ENCODE assay signal across 8 cellular contexts in genomic region chr7:7761974-7762769, GRCh38. TPM values are rescaled to one million over a fixed set of nuclear protein-coding genes. Genes with fewer than 3 reads are reported as not detected.
DNase-seq lines count a peak whose midpoint lies in the region; ATAC-seq and TF ChIP-seq lines count a peak whose summit lies in the region.

No MANE protein-coding gene starts in this region.

- peak overlapping the region; percentile 67 for H3K27ac ChIP-seq in epithelial cell of prostate
- peak overlapping the region; percentile 24 for H3K27ac ChIP-seq in osteoblast (ENCODE audit: low read depth, low read length)
- no peak overlapping the region for H3K27ac ChIP-seq in neural progenitor cell

- H3F3A ChIP-seq in neural progenitor cell (ENCODE audit: low read depth), result no peaks in the 10 kb centered on the region

- CTCF ChIA-PET in activated CD4-positive, alpha-beta T cell treated with anti-CD3 and anti-CD28 coated beads for 36 hours (lab: Charles Lee), result interaction anchor here (0.5 to 2.6 kb wide), 4 partner anchors 81 to 453 kb away, joined by 3 to 25 read pairs (median 3); no protein-coding TSS in a partner anchor

- peak overlapping the region; percentile 74 for H3K4me3 Mint-ChIP-seq in activated CD4-positive, alpha-beta T cell treated with anti-CD3 and anti-CD28 coated beads for 36 hours
- H3K4me3 Mint-ChIP-seq in neural progenitor cell, result no peak overlapping the region

- intact Hi-C loops in activated CD4-positive, alpha-beta T cell treated with anti-CD3 and anti-CD28 coated beads for 36 hours (cut with DNase I, micrococcal nuclease), result loop anchor here (1.0 to 5.0 kb wide), 13 partner anchors 43 to 455 kb away; partner anchors contain the start of genes UMAD1 (in 2 of the 2), GLCCI1 (in 1 of the 2) and RPA3 (in 1 of the 2)

- no peak overlapping the region for H3K9ac ChIP-seq in neural progenitor cell

- H3K36me3 ChIP-seq in osteoblast (ENCODE audit: insufficient read depth, low read length) (no peaks in the 10 kb centered on the region), neural progenitor cell (no peaks in the 10 kb centered on the region)

- H3K4me3 ChIP-seq in osteoblast (ENCODE audit: insufficient read depth, low read length) (peak overlapping the region; percentile 71), neural progenitor cell (no peak overlapping the region)

- peak overlapping the region; percentile 87 for H3K27ac Mint-ChIP-seq in activated CD4-positive, alpha-beta T cell treated with anti-CD3 and anti-CD28 coated beads for 36 hours
- no peak overlapping the region for H3K27ac Mint-ChIP-seq in neural progenitor cell

- peak; percentile 83 for ATAC-seq in activated CD4-positive, alpha-beta T cell treated with anti-CD3 and anti-CD28 coated beads for 36 hours
- ATAC-seq in HG02623 (IDR thresholded peaks at IDR 0.05; ENCODE audit: unreplicated experiment), result peak; percentile 44

- H4K20me1 ChIP-seq in osteoblast (ENCODE audit: insufficient read depth, low read length), result no peaks in the 10 kb centered on the region
- H4K20me1 ChIP-seq in neural progenitor cell (ENCODE audit: low read depth), result no peaks in the 10 kb centered on the region

- TF ChIP-seq CTCF in osteoblast (IDR thresholded peaks at IDR 0.05; ENCODE audit: extremely low read depth, low read depth, low read length), result no peak
- TF ChIP-seq CTCF in neural progenitor cell (IDR thresholded peaks at IDR 0.05), result no peak

- peaks cover 14% of the 10 kb centered on the region for H3K4me1 ChIP-seq in osteoblast (ENCODE audit: insufficient read depth, low read length)
- H3K4me1 ChIP-seq in neural progenitor cell, result peaks cover 6% of the 10 kb centered on the region

- H3K79me2 ChIP-seq in osteoblast (ENCODE audit: insufficient read depth, low read length) (no peaks in the 10 kb centered on the region), neural progenitor cell (ENCODE audit: low read depth) (no peaks in the 10 kb centered on the region)

- H3K9me3 ChIP-seq in osteoblast (ENCODE audit: low read depth, low read length), result no peaks in the 10 kb centered on the region
- H3K9me3 ChIP-seq in neural progenitor cell (ENCODE audit: low read depth), result no peaks in the 10 kb centered on the region

- no peaks in the 10 kb centered on the region for H3K27me3 Mint-ChIP-seq in activated CD4-positive, alpha-beta T cell treated with anti-CD3 and anti-CD28 coated beads for 36 hours
- H3K27me3 Mint-ChIP-seq in neural progenitor cell (ENCODE audit: insufficient read depth, low read depth), result no peaks in the 10 kb centered on the region

- no peaks in the 10 kb centered on the region for H3K9me3 Mint-ChIP-seq in activated CD4-positive, alpha-beta T cell treated with anti-CD3 and anti-CD28 coated beads for 36 hours (ENCODE audit: low read depth)
- H3K9me3 Mint-ChIP-seq in neural progenitor cell, result no peaks in the 10 kb centered on the region

- DNase-seq in activated CD4-positive, alpha-beta T cell treated with anti-CD3 and anti-CD28 coated beads for 36 hours, result peak; percentile 20
- DNase-seq in activated CD4-positive, alpha-beta T cell treated with anti-CD3 and anti-CD28 coated beads, Interleukin-2, amount 50 U/mL, for 1 hour, result no peak
- peak; percentile 73 for DNase-seq in RPMI7951 (ENCODE audit: low read depth)
- DNase-seq in epithelial cell of prostate (ENCODE audit: low read depth, low spot score), result peak; percentile 12
- DNase-seq in osteoblast (ENCODE audit: insufficient read length, low spot score, missing footprints), result no peak
- no peak for DNase-seq in SIG-M5 (lab: John Stamatoyannopoulos, UW)
- no peak for DNase-seq in neural progenitor cell (ENCODE audit: low spot score)

- POLR2A ChIA-PET in activated CD4-positive, alpha-beta T cell treated with anti-CD3 and anti-CD28 coated beads for 36 hours (lab: Charles Lee), result no interaction called here

- H3K4me1 Mint-ChIP-seq in activated CD4-positive, alpha-beta T cell treated with anti-CD3 and anti-CD28 coated beads for 36 hours, result peaks cover 41% of the 10 kb centered on the region
- no peaks in the 10 kb centered on the region for H3K4me1 Mint-ChIP-seq in neural progenitor cell

- H2AFZ ChIP-seq in osteoblast (ENCODE audit: low read length), result peak overlapping the region; percentile 72
- H2AFZ ChIP-seq in neural progenitor cell (replicated peaks), result no peak overlapping the region

- no peaks in the 10 kb centered on the region for H3K36me3 Mint-ChIP-seq in activated CD4-positive, alpha-beta T cell treated with anti-CD3 and anti-CD28 coated beads for 36 hours (ENCODE audit: low read depth)
- no peaks in the 10 kb centered on the region for H3K36me3 Mint-ChIP-seq in neural progenitor cell

- H3K4me2 ChIP-seq in osteoblast (ENCODE audit: insufficient read depth, low read length), result peak overlapping the region; percentile 83
- H3K4me2 ChIP-seq in neural progenitor cell, result no peak overlapping the region

- H3K27me3 ChIP-seq in osteoblast (ENCODE audit: insufficient read depth, low read length) (no peaks in the 10 kb centered on the region), neural progenitor cell (no peaks in the 10 kb centered on the region)

RNA-seq across cellular contexts. Expression of gene RPA3, which starts 43.8 kb away (rescaled TPM):
- 100 to 1,000 TPM; 109 to 181 TPM for total RNA-seq in activated CD4-positive, alpha-beta T cell treated with anti-CD3 and anti-CD28 coated beads for 36 hours
- total RNA-seq in RPMI7951 (2014; rRNA removed; shearing (Covaris generic)), result 167 and 175 TPM in 2 replicates
- total RNA-seq in osteoblast, result 15.9 and 16.6 TPM in 2 replicates
- total RNA-seq in neural progenitor cell (ENCODE audit: low replicate concordance), result 67.4 and 128 TPM in 2 replicates

Comparison
In these comparisons a context has a peak if more than half of its experiments do, and no peak if none do; other contexts are left out.
1. DNase-seq: peak in activated CD4-positive, alpha-beta T cell treated with anti-CD3 and anti-CD28 coated beads for 36 hours (single experiment), RPMI7951 (single experiment) and epithelial cell of prostate (single experiment); none in activated CD4-positive, alpha-beta T cell treated with anti-CD3 and anti-CD28 coated beads, Interleukin-2, amount 50 U/mL, for 1 hour (single experiment), osteoblast (single experiment), SIG-M5 (single experiment) and neural progenitor cell (single experiment).